In the genomic region with DNA sequence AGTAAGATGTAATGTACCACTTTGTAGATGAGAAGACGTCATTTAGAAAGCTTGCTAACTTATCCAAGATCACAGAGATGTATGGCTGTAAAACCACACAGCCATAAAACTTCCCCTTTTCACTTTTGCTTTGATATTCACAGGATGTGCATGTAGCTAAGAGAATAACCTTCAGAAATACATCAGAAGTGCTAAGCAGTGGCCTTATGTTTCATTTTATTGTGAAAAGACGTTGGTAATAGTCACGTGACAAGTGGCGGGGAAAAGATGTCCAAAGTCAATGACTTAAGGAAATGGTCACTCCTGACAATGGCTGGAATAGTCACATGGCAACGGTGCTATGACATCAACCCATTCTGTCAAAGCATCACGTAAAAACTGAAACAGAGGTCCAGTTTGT, we compare ENCODE assay signal across 12 cellular contexts. TPM values are rescaled to one million over a fixed set of nuclear protein-coding genes. Genes with fewer than 3 reads are reported as not detected.
A peak's percentile ranks its signal among the peaks of the same experiment; 100 is the strongest.
DNase-seq lines count a peak whose midpoint lies in the region; ATAC-seq and TF ChIP-seq lines count a peak whose summit lies in the region.
"Had no signal": no experiment of that assay in that cellular context is flagged by ENCODE, and none has a peak within 500 bp of the region (broad histone marks: within the 10 kb centered on the region; RNA-seq: fewer than 3 reads in every experiment).

No MANE protein-coding gene starts in this region.

- TF ChIP-seq CTCF in activated B cell treated with CpG ODN at 0.5 μM for 24 hours (IDR thresholded peaks at IDR 0.05) (no peak), BE2C (IDR thresholded peaks at IDR 0.05; ENCODE audit: low read depth, low read length) (no peak)

- ATAC-seq in GM18868 (IDR thresholded peaks at IDR 0.05; ENCODE audit: unreplicated experiment) (peak; percentile 99), GM21576 (IDR thresholded peaks at IDR 0.05; ENCODE audit: unreplicated experiment) (peak; percentile 96), HG03175 (IDR thresholded peaks at IDR 0.05; ENCODE audit: unreplicated experiment) (peak; percentile 90), activated B cell treated with CpG ODN at 0.5 μM for 24 hours (ENCODE audit: low read depth) (peak; percentile 84)

- intact Hi-C loops in activated B cell treated with CpG ODN at 0.5 μM for 24 hours (cut with micrococcal nuclease) = loop anchor here (1.0 to 5.0 kb wide), 3 partner anchors 13 to 270 kb away; a partner anchor contains a TSS

- peaks cover 10% of the 10 kb centered on the region for H3K4me1 Mint-ChIP-seq in activated B cell treated with CpG ODN at 0.5 μM for 24 hours

- no peaks in the 10 kb centered on the region for H3K27me3 Mint-ChIP-seq in activated B cell treated with CpG ODN at 0.5 μM for 24 hours
- H3K27me3 Mint-ChIP-seq: activated naive CD8-positive, alpha-beta T cell treated with anti-CD3 and anti-CD28 coated beads for 36 hours had no signal

- no peaks in the 10 kb centered on the region for H3K27me3 ChIP-seq in BE2C

- peak overlapping the region; percentile 61 for H3K27ac Mint-ChIP-seq in activated B cell treated with CpG ODN at 0.5 μM for 24 hours
- H3K27ac Mint-ChIP-seq: activated naive CD8-positive, alpha-beta T cell treated with anti-CD3 and anti-CD28 coated beads for 36 hours had no signal

- H3K36me3 ChIP-seq in BE2C = no peaks in the 10 kb centered on the region
- H3K36me3 ChIP-seq: thoracic aorta had no signal

- CTCF ChIA-PET in activated B cell treated with CpG ODN at 0.5 μM for 24 hours (lab: Charles Lee) = interaction anchor here (1.2 to 1.4 kb wide), 2 partner anchors 70 to 102 kb away, joined by 3 read pairs; no protein-coding TSS in a partner anchor

- no peak overlapping the region for H3K4me3 ChIP-seq in BE2C (ENCODE audit: low read depth, low read length)
- H3K4me3 ChIP-seq: thoracic aorta had no signal

- DNase-seq in activated B cell treated with CpG ODN at 0.5 μM for 24 hours (no peak), kidney glomerular epithelial cell (lab: John Stamatoyannopoulos, UW) (no peak), BE2C (no peak), GF-D8 (lab: John Stamatoyannopoulos, UW) (no peak)
- no peak for DNase-seq in activated effector memory CD4-positive, alpha-beta T cell treated with Interleukin-2 at 50 U/mL for 16 hours
- DNase-seq: activated CD4-positive, alpha-beta T cell treated with anti-CD3 and anti-CD28 coated beads, Interleukin-2, amount 50 U/mL, for 1 hour; activated naive CD8-positive, alpha-beta T cell treated with anti-CD3 and anti-CD28 coated beads for 36 hours; NCI-H187 treated with DMSO at 0.1 percent for 48 hours had no signal

- POLR2A ChIA-PET in activated B cell treated with CpG ODN at 0.5 μM for 24 hours (lab: Charles Lee) = interaction anchor here (0.6 to 1.0 kb wide), 2 partner anchors 13 to 178 kb away, joined by 3 read pairs; a partner anchor contains a TSS

- no peaks in the 10 kb centered on the region for H3K36me3 Mint-ChIP-seq in activated B cell treated with CpG ODN at 0.5 μM for 24 hours (ENCODE audit: low read depth)
- H3K36me3 Mint-ChIP-seq: activated naive CD8-positive, alpha-beta T cell treated with anti-CD3 and anti-CD28 coated beads for 36 hours had no signal

- H3K4me3 Mint-ChIP-seq in activated B cell treated with CpG ODN at 0.5 μM for 24 hours = peak overlapping the region; percentile 21
- H3K4me3 Mint-ChIP-seq: activated naive CD8-positive, alpha-beta T cell treated with anti-CD3 and anti-CD28 coated beads for 36 hours had no signal

- no peaks in the 10 kb centered on the region for H3K9me3 ChIP-seq in BE2C
- H3K9me3 ChIP-seq: thoracic aorta had no signal

- no peaks in the 10 kb centered on the region for H3K4me1 ChIP-seq in BE2C

- no peaks in the 10 kb centered on the region for H3K9me3 Mint-ChIP-seq in activated B cell treated with CpG ODN at 0.5 μM for 24 hours
- H3K9me3 Mint-ChIP-seq: activated naive CD8-positive, alpha-beta T cell treated with anti-CD3 and anti-CD28 coated beads for 36 hours had no signal

RNA-seq across cellular contexts. Expression of a gene that starts 12.9 kb away (rescaled TPM):
- total RNA-seq in activated B cell treated with CpG ODN at 0.5 μM for 24 hours = 5.7 and 6.2 TPM in 2 replicates
- 7.0 TPM for polyA plus RNA-seq in BE2C (2012; ENCODE audit: insufficient read depth, insufficient read length, low read depth)
